22 cellular contexts compared by ENCODE assay signal in the genomic region with DNA sequence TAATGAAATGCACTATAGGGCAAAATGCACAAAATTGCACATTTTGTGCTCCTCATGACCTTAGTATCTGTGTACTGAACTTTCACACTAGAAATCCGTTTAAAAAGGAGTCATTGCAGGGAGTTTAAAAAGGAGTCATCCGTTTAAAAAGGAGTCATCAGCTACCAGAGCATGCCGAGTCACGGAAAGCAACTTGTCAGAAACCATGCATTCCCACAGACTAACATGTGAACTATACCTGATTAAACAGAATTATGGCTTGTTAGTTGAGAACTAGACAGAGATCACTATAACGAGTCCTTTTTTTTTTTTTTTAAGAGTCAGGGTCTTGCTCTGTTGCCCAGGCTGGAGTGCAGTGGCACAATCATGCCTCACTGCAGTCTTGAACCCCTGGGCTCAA. TPM values are rescaled to one million over a fixed set of nuclear protein-coding genes. Genes with fewer than 3 reads are reported as not detected.
DNase-seq lines count a peak whose midpoint lies in the region; TF ChIP-seq lines count a peak whose summit lies in the region.
"Had no signal": no experiment of that assay in that cellular context is flagged by ENCODE, and none has a peak within 500 bp of the region (broad histone marks: within the 10 kb centered on the region; RNA-seq: fewer than 3 reads in every experiment).

No MANE protein-coding gene starts in this region.

- no peaks in the 10 kb centered on the region for H3K9me3 Mint-ChIP-seq in activated naive CD4-positive, alpha-beta T cell treated with anti-CD3 and anti-CD28 coated beads for 36 hours
- H3K9me3 Mint-ChIP-seq: CD4-positive, CD25-positive, alpha-beta regulatory T cell; CD8-positive, alpha-beta T cell had no signal

- TF ChIP-seq POLR2A in esophagus muscularis mucosa (IDR thresholded peaks at IDR 0.05; ENCODE audit: low read depth): no peak

- H3K27ac ChIP-seq in osteoblast (ENCODE audit: low read depth, low read length): peak overlapping the region; percentile 52
- no peak overlapping the region for H3K27ac ChIP-seq in esophagus muscularis mucosa (replicated peaks in 1 of 4)
- H3K27ac ChIP-seq: A549, BLaER1, C4-2B had no signal

- H3K36me3 Mint-ChIP-seq in activated naive CD4-positive, alpha-beta T cell treated with anti-CD3 and anti-CD28 coated beads for 36 hours (ENCODE audit: low read depth): no peaks in the 10 kb centered on the region
- H3K36me3 Mint-ChIP-seq: CD4-positive, CD25-positive, alpha-beta regulatory T cell; CD8-positive, alpha-beta T cell had no signal

- H3K4me1 ChIP-seq in osteoblast (ENCODE audit: insufficient read depth, low read length): peaks cover 12% of the 10 kb centered on the region
- H3K4me1 ChIP-seq in esophagus muscularis mucosa: no peaks in the 10 kb centered on the region
- H3K4me1 ChIP-seq: A549, BLaER1, Caco-2 had no signal

- DNase-seq in ELR (ENCODE audit: low read depth) (peak; percentile 40), RKO (ENCODE audit: low spot score) (peak; percentile 37), epithelial cell of esophagus (ENCODE audit: low read depth) (peak; percentile 20), osteoblast (ENCODE audit: insufficient read length, low spot score, missing footprints) (no peak), AG08396 (ENCODE audit: low spot score) (no peak), esophagus muscularis mucosa (ENCODE audit: extremely low spot score) (no peak)
- DNase-seq in activated naive CD4-positive, alpha-beta T cell treated with anti-CD3 and anti-CD28 coated beads for 36 hours: no peak
- DNase-seq: 8988T; ACHN; Caco-2; CD4-positive, CD25-positive, alpha-beta regulatory T cell; CD8-positive, alpha-beta T cell; DMS153; DND-41; GDM1; H7; HCEC 1CT had no signal

- H4K20me1 ChIP-seq in osteoblast (ENCODE audit: insufficient read depth, low read length): no peaks in the 10 kb centered on the region
- H4K20me1 ChIP-seq: BLaER1 had no signal

- no peak overlapping the region for H3K27ac Mint-ChIP-seq in activated naive CD4-positive, alpha-beta T cell treated with anti-CD3 and anti-CD28 coated beads for 36 hours
- H3K27ac Mint-ChIP-seq: B cell; CD4-positive, CD25-positive, alpha-beta regulatory T cell; CD8-positive, alpha-beta T cell had no signal

- H2AFZ ChIP-seq in osteoblast (ENCODE audit: low read length): no peak overlapping the region

- H3K36me3 ChIP-seq in osteoblast (ENCODE audit: insufficient read depth, low read length) (no peaks in the 10 kb centered on the region), esophagus muscularis mucosa (no peaks in the 10 kb centered on the region)
- H3K36me3 ChIP-seq: BLaER1 had no signal

- H3K9me3 ChIP-seq in osteoblast (ENCODE audit: low read depth, low read length) (no peaks in the 10 kb centered on the region), esophagus muscularis mucosa (no peaks in the 10 kb centered on the region)
- H3K9me3 ChIP-seq: A549, BLaER1, Caco-2 had no signal

- no peaks in the 10 kb centered on the region for H3K79me2 ChIP-seq in osteoblast (ENCODE audit: insufficient read depth, low read length)

- CTCF ChIA-PET in activated naive CD4-positive, alpha-beta T cell treated with anti-CD3 and anti-CD28 coated beads for 36 hours (lab: Charles Lee): interaction anchor here (0.8 kb wide), 1 partner anchor 95 kb away, joined by 4 read pairs; no protein-coding TSS in a partner anchor

- H3K4me2 ChIP-seq in osteoblast (ENCODE audit: insufficient read depth, low read length): no peak overlapping the region
- H3K4me2 ChIP-seq: A549, BLaER1 had no signal

- no peak overlapping the region for H3K4me3 Mint-ChIP-seq in activated naive CD4-positive, alpha-beta T cell treated with anti-CD3 and anti-CD28 coated beads for 36 hours
- H3K4me3 Mint-ChIP-seq: B cell; CD4-positive, CD25-positive, alpha-beta regulatory T cell; CD8-positive, alpha-beta T cell had no signal

- no peaks in the 10 kb centered on the region for H3K4me1 Mint-ChIP-seq in activated naive CD4-positive, alpha-beta T cell treated with anti-CD3 and anti-CD28 coated beads for 36 hours (ENCODE audit: low read depth)
- H3K4me1 Mint-ChIP-seq: B cell; CD4-positive, CD25-positive, alpha-beta regulatory T cell had no signal

- TF ChIP-seq EP300 in esophagus muscularis mucosa (IDR thresholded peaks at IDR 0.05): no peak

- peaks cover 19% of the 10 kb centered on the region for H3K27me3 Mint-ChIP-seq in activated naive CD4-positive, alpha-beta T cell treated with anti-CD3 and anti-CD28 coated beads for 36 hours (ENCODE audit: low read depth)
- H3K27me3 Mint-ChIP-seq: B cell had no signal

- no peaks in the 10 kb centered on the region for H3K27me3 ChIP-seq in osteoblast (ENCODE audit: insufficient read depth, low read length)
- peaks cover 0 to 42% (median 0%) of the 10 kb centered on the region in 4 donors for H3K27me3 ChIP-seq in esophagus muscularis mucosa
- H3K27me3 ChIP-seq: BLaER1 had no signal

- TF ChIP-seq CTCF in epithelial cell of esophagus (IDR thresholded peaks at IDR 0.05; ENCODE audit: insufficient read depth, low read depth, low read length, missing control alignments) (no peak), osteoblast (IDR thresholded peaks at IDR 0.05; ENCODE audit: extremely low read depth, low read depth, low read length) (no peak), esophagus muscularis mucosa (IDR thresholded peaks at IDR 0.05) (no peak)

- intact Hi-C loops in activated naive CD4-positive, alpha-beta T cell treated with anti-CD3 and anti-CD28 coated beads for 36 hours (cut with micrococcal nuclease): no loop called here
- intact Hi-C loops in esophagus muscularis mucosa (cut with DNase I): no loop called here

- H3K4me3 ChIP-seq in epithelial cell of esophagus (ENCODE audit: low read length) (no peak overlapping the region), osteoblast (ENCODE audit: insufficient read depth, low read length) (no peak overlapping the region), esophagus muscularis mucosa (no peak overlapping the region)
- H3K4me3 ChIP-seq: A549, BLaER1, GM12878 had no signal

- WGBS in esophagus muscularis mucosa: 82% methylated on average over 5 of the region's 5 CpGs

RNA-seq across cellular contexts. Expression of a gene that starts 35.9 kb away (rescaled TPM):
- total RNA-seq in osteoblast (0.36 TPM in 1 of 2 replicates, not detected in the other), esophagus muscularis mucosa (under 1 TPM; 0.11 to 0.50 (median 0.27) TPM)
- not detected for total RNA-seq in activated naive CD4-positive, alpha-beta T cell treated with anti-CD3 and anti-CD28 coated beads for 36 hours
- total RNA-seq: B cell; CD8-positive, alpha-beta T cell; H7 had no signal

Comparison
In these comparisons a context has a peak if more than half of its experiments do, and no peak if none do; other contexts are left out.
1. DNase-seq: peak in ELR (single experiment), RKO (single experiment) and epithelial cell of esophagus (single experiment); none in osteoblast (single experiment), activated naive CD4-positive, alpha-beta T cell treated with anti-CD3 and anti-CD28 coated beads for 36 hours (single experiment), AG08396 (single experiment) and esophagus muscularis mucosa (single experiment).